In the genomic region with DNA sequence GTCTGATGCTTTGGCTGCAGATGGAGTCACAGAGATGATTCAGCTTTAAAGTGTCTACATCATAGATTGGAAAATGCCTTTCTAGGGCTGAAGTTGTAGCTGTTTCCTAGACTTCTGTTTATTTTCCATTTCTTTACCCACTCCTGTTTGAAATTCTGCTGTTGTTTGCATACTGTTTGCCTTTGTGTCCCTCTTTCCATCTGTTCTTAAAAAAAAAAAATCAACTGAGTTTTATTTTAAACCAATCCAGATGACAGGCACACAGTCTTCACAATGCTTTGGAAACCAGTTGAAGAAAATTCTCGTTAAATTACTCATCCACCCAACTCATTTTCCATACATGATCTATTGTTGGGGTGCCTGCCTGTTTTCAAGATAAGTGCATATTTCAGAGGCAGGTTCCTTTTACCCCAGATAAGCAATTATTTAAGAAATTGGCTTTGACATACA, we compare ENCODE assay signal across 14 cellular contexts.
A peak's percentile ranks its signal among the peaks of the same experiment; 100 is the strongest.
DNase-seq lines count a peak whose midpoint lies in the region; ATAC-seq and TF ChIP-seq lines count a peak whose summit lies in the region.
"Had no signal": no experiment of that assay in that cellular context is flagged by ENCODE, and none has a peak within 500 bp of the region (broad histone marks: within the 10 kb centered on the region; RNA-seq: fewer than 3 reads in every experiment).

No MANE protein-coding gene starts in this region.

- no peak for DNase-seq in CD8-positive, alpha-beta memory T cell
- DNase-seq in IMR-90 (peak; percentile 59), choroid plexus epithelial cell (ENCODE audit: low read depth) (peak; percentile 45), mesothelial cell of epicardium (ENCODE audit: low spot score in 2 of 2, unreplicated experiment in 2 of 2) (no peak)
- DNase-seq in effector memory CD4-positive, alpha-beta T cell, result no peak
- DNase-seq: activated B cell treated with CpG ODN at 0.5 μM for 24 hours, Caco-2, left ventricle myocardium superior, NCI-H1048, testis had no signal

- H4K20me1 ChIP-seq in IMR-90 (ENCODE audit: insufficient read depth, low read length), result no peaks in the 10 kb centered on the region

- H3K9me3 ChIP-seq in CD8-positive, alpha-beta memory T cell (ENCODE audit: low read length), result no peaks in the 10 kb centered on the region
- peaks cover 2% of the 10 kb centered on the region for H3K9me3 ChIP-seq in IMR-90 (ENCODE audit: control insufficient read depth, insufficient read depth, low read length)
- no peaks in the 10 kb centered on the region for H3K9me3 ChIP-seq in effector memory CD4-positive, alpha-beta T cell (ENCODE audit: control insufficient read depth, low read length)
- H3K9me3 ChIP-seq: testis had no signal

- H3K23ac ChIP-seq in IMR-90 (ENCODE audit: low read depth, low read length), result no peak overlapping the region

- no peak overlapping the region for H3K4me3 ChIP-seq in CD8-positive, alpha-beta memory T cell (ENCODE audit: low read length)
- no peak overlapping the region for H3K4me3 ChIP-seq in IMR-90 (ENCODE audit: insufficient read depth, low read depth, low read length)
- no peak overlapping the region for H3K4me3 ChIP-seq in choroid plexus epithelial cell (ENCODE audit: low read depth, low read length)
- no peak overlapping the region for H3K4me3 ChIP-seq in effector memory CD4-positive, alpha-beta T cell (ENCODE audit: insufficient read depth, low read depth, low read length, poor library complexity, severe bottlenecking)
- H3K4me3 ChIP-seq: skin epidermis, testis had no signal

- H3K9me3 Mint-ChIP-seq in CD8-positive, alpha-beta memory T cell, result peaks cover 0 to 5% (median 2%) of the 10 kb centered on the region in 5 donors
- peaks cover 13% of the 10 kb centered on the region for H3K9me3 Mint-ChIP-seq in mesothelial cell of epicardium

- in situ Hi-C loops in IMR-90 (cut with MboI; ENCODE audit: low sequenced_read_pairs), result loop anchor here (5.0 kb wide), 1 partner anchor 755 kb away; no protein-coding TSS in a partner anchor

- H2AFZ ChIP-seq in IMR-90 (replicated peaks; ENCODE audit: low read length, poor library complexity), result no peak overlapping the region

- peak overlapping the region in 6 of 8 donors; percentile 6 to 93 (median 44) for H3K27ac Mint-ChIP-seq in CD8-positive, alpha-beta memory T cell
- H3K27ac Mint-ChIP-seq in mesothelial cell of epicardium, result peak overlapping the region; percentile 32
- H3K27ac Mint-ChIP-seq: activated B cell treated with CpG ODN at 0.5 μM for 24 hours had no signal

- H3K4me1 Mint-ChIP-seq in CD8-positive, alpha-beta memory T cell, result peaks cover 41 to 48% (median 42%) of the 10 kb centered on the region in 3 donors
- peaks cover 22% of the 10 kb centered on the region for H3K4me1 Mint-ChIP-seq in mesothelial cell of epicardium

- no peak overlapping the region for H3K27ac ChIP-seq in CD8-positive, alpha-beta memory T cell (ENCODE audit: low read depth, low read length)
- no peak overlapping the region; the same call in 1 of the 2 replicates for H3K27ac ChIP-seq in IMR-90 (ENCODE audit: insufficient read depth, low read length)
- H3K27ac ChIP-seq in effector memory CD4-positive, alpha-beta T cell (ENCODE audit: insufficient read depth, low read length, poor library complexity, severe bottlenecking), result no peak overlapping the region
- H3K27ac ChIP-seq: testis had no signal

- H2AK9ac ChIP-seq in IMR-90 (replicated peaks; ENCODE audit: low read depth, low read length, poor library complexity), result no peak overlapping the region

- no peak overlapping the region for H3K9ac ChIP-seq in IMR-90 (ENCODE audit: low read depth, low read length)

- no peak overlapping the region for H2BK120ac ChIP-seq in IMR-90 (ENCODE audit: low read depth, low read length)

- TF ChIP-seq CTCF in IMR-90 (conservative IDR thresholded peaks at IDR 0.05; ENCODE audit: low read depth, low read length) (no peak), choroid plexus epithelial cell (conservative IDR thresholded peaks at IDR 0.05; ENCODE audit: low read depth, low read length) (no peak), mesothelial cell of epicardium (IDR thresholded peaks at IDR 0.05; ENCODE audit: unreplicated experiment) (no peak)

- no peak for TF ChIP-seq RAD21 in IMR-90 (IDR thresholded peaks at IDR 0.05; ENCODE audit: low read length)

- H3K27me3 ChIP-seq in CD8-positive, alpha-beta memory T cell (ENCODE audit: insufficient read depth, low read length, poor library complexity, severe bottlenecking), result no peaks in the 10 kb centered on the region
- H3K27me3 ChIP-seq in IMR-90 (ENCODE audit: control insufficient read depth, insufficient read depth, low read length), result no peaks in the 10 kb centered on the region
- H3K27me3 ChIP-seq in effector memory CD4-positive, alpha-beta T cell (replicated peaks; ENCODE audit: control insufficient read depth, insufficient read depth, low read length, poor library complexity, severe bottlenecking), result no peaks in the 10 kb centered on the region
- H3K27me3 ChIP-seq: testis had no signal

- WGBS in IMR-90 (ENCODE audit: extremely low coverage in 2 of 2, insufficient read length in 1 of 2), 2 experiments, result no CpG with 5 or more reads among the region's 1 CpG

- no peak overlapping the region for H3K14ac ChIP-seq in IMR-90 (replicated peaks; ENCODE audit: low read depth, low read length)

- 0 out of 2 replicates have a peak overlapping the region, but pooled peaks have one; percentile 15 for H3K4me2 ChIP-seq in IMR-90 (ENCODE audit: low read depth, low read length)

- ATAC-seq in IMR-90 (ENCODE audit: low read depth), result peak; percentile 81
- ATAC-seq in HG03280 (IDR thresholded peaks at IDR 0.05; ENCODE audit: unreplicated experiment), result no peak
- no peak for ATAC-seq in HG03196 (IDR thresholded peaks at IDR 0.05; ENCODE audit: unreplicated experiment)
- no peak for ATAC-seq in GM18511 (IDR thresholded peaks at IDR 0.05; ENCODE audit: unreplicated experiment)
- ATAC-seq: left ventricle myocardium superior had no signal

- H3K36me3 Mint-ChIP-seq in CD8-positive, alpha-beta memory T cell, result peaks cover 4 to 28% (median 7%) of the 10 kb centered on the region in 3 donors
- peaks cover 5% of the 10 kb centered on the region for H3K36me3 Mint-ChIP-seq in mesothelial cell of epicardium

- CTCF ChIA-PET in CD8-positive, alpha-beta memory T cell (lab: Charles Lee), result no interaction called here
- CTCF ChIA-PET in IMR-90 (lab: Yijun Ruan, JAX), result interaction anchor here (1.4 kb wide), 1 partner anchor 16 kb away, joined by 3 read pairs; no protein-coding TSS in a partner anchor

- no peak overlapping the region for H2BK5ac ChIP-seq in IMR-90 (ENCODE audit: low read depth, low read length, poor library complexity, severe bottlenecking)

- H4K5ac ChIP-seq in IMR-90 (ENCODE audit: low read depth, low read length), result no peak overlapping the region

- no peaks in the 10 kb centered on the region for H3K36me3 ChIP-seq in CD8-positive, alpha-beta memory T cell (ENCODE audit: insufficient read depth, low read length)
- H3K36me3 ChIP-seq in IMR-90 (ENCODE audit: control insufficient read depth, insufficient read depth, low read length), result no peaks in the 10 kb centered on the region
- H3K36me3 ChIP-seq in effector memory CD4-positive, alpha-beta T cell (ENCODE audit: control insufficient read depth, insufficient read depth, low read length), result peaks cover 4% of the 10 kb centered on the region

- no peak for TF ChIP-seq POLR2A in IMR-90 (IDR thresholded peaks at IDR 0.05; ENCODE audit: low read depth, low read length)

- intact Hi-C loops in IMR-90 (cut with micrococcal nuclease), result no loop called here

- no peaks in the 10 kb centered on the region for H3K79me1 ChIP-seq in IMR-90 (ENCODE audit: low read depth in 1 of 2, low read length in 2 of 2)

- H3K9me1 ChIP-seq in IMR-90 (ENCODE audit: insufficient read depth, low read length), result peaks cover 12% of the 10 kb centered on the region; the same call in 1 of the 2 replicates

- no peak overlapping the region for H3K56ac ChIP-seq in IMR-90 (ENCODE audit: extremely low read depth, insufficient read depth, low read length)

- H2BK20ac ChIP-seq in IMR-90 (ENCODE audit: low read depth, low read length), result no peak overlapping the region

- H4K91ac ChIP-seq in IMR-90 (ENCODE audit: insufficient read depth, low read depth, low read length), result no peak overlapping the region

- no peak overlapping the region for H2BK15ac ChIP-seq in IMR-90 (ENCODE audit: low read depth, low read length)

- no TSS peak for BruUV-seq in IMR-90 (replicated peaks; lab: Mats Ljungman, UMichigan)

- H3K4me1 ChIP-seq in CD8-positive, alpha-beta memory T cell (ENCODE audit: insufficient read depth, low read length), result peaks cover 20% of the 10 kb centered on the region
- peaks cover 9% of the 10 kb centered on the region for H3K4me1 ChIP-seq in IMR-90 (ENCODE audit: control insufficient read depth, insufficient read depth, low read length)
- peaks cover under 1% of the 10 kb centered on the region for H3K4me1 ChIP-seq in effector memory CD4-positive, alpha-beta T cell (ENCODE audit: control insufficient read depth, insufficient read depth, low read length, poor library complexity, severe bottlenecking)
- H3K4me1 ChIP-seq: Caco-2 had no signal

- peaks cover 0 to 1% of the 10 kb centered on the region in 2 donors for H3K27me3 Mint-ChIP-seq in CD8-positive, alpha-beta memory T cell
- no peaks in the 10 kb centered on the region for H3K27me3 Mint-ChIP-seq in mesothelial cell of epicardium (ENCODE audit: low read depth)
- H3K27me3 Mint-ChIP-seq: activated B cell treated with CpG ODN at 0.5 μM for 24 hours had no signal

- H3K4me3 Mint-ChIP-seq in CD8-positive, alpha-beta memory T cell, result peak overlapping the region in 5 of 7 donors; percentile 6 to 73 (median 30)
- no peak overlapping the region for H3K4me3 Mint-ChIP-seq in mesothelial cell of epicardium
- H3K4me3 Mint-ChIP-seq: activated B cell treated with CpG ODN at 0.5 μM for 24 hours had no signal

- dilution Hi-C loops in IMR-90 (cut with HindIII; ENCODE audit: low sequenced_read_pairs, unreplicated experiment), result no loop called here

- no peak overlapping the region for H3K4ac ChIP-seq in IMR-90 (ENCODE audit: low read depth, low read length)

- no peak overlapping the region for H4K8ac ChIP-seq in IMR-90 (ENCODE audit: low read depth in 2 of 2, low read length in 2 of 2)

- no peak overlapping the region for H3K18ac ChIP-seq in IMR-90 (ENCODE audit: low read depth, low read length)

- POLR2A ChIA-PET in CD8-positive, alpha-beta memory T cell (lab: Charles Lee), result no interaction called here
- POLR2A ChIA-PET in IMR-90 (lab: Charles Lee; ENCODE audit: unreplicated experiment), result interaction anchor here (0.6 to 1.1 kb wide), 2 partner anchors 572 to 764 kb away, joined by 3 to 7 read pairs; no protein-coding TSS in a partner anchor

- no peak overlapping the region for H2AK5ac ChIP-seq in IMR-90 (ENCODE audit: low read depth, low read length)

TF ChIP-seq in IMR-90, 13 proteins besides CTCF, POLR2A, EP300 and RAD21 (continues in another document):
- TF ChIP-seq RFX5 (IDR thresholded peaks at IDR 0.05; ENCODE audit: low read depth, low read length) (no peak), BHLHE40 (IDR thresholded peaks at IDR 0.05; ENCODE audit: low read depth, low read length) (no peak), NFE2L2 (IDR thresholded peaks at IDR 0.05; ENCODE audit: low read depth, low read length) (0 out of 2 replicates have a peak, but pooled peaks have one; percentile 11)

Comparison
In these comparisons a context has a peak if more than half of its experiments do, and no peak if none do; other contexts are left out.
1. DNase-seq: peak in IMR-90 (single experiment) and choroid plexus epithelial cell (single experiment); none in CD8-positive, alpha-beta memory T cell (0 of 5), mesothelial cell of epicardium (0 of 2) and effector memory CD4-positive, alpha-beta T cell (0 of 3).